Comparison of ENCODE assay signal across 26 cellular contexts in the genomic region with DNA sequence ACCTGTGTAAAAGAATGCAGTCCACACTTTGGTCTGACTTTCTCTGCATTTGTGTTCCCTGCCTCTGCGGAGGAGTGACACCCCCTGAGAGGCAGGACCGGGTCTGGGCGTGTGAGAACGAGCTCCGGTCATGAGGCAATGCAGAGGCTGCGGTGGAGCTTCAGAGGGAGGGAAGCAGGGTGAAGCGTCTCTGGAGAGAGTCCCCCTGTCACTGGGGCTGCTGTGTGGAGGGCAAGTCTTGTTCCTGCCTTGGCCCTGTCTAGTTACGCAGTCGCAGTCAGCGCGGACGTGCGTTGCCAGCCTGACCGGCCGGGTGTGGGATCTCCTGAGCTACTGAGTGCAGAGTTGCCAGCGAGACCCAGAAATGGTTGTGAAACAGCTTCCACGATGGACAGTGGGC. TPM values are rescaled to one million over a fixed set of nuclear protein-coding genes. Genes with fewer than 3 reads are reported as not detected.
A peak's percentile ranks its signal among the peaks of the same experiment; 100 is the strongest.
DNase-seq lines count a peak whose midpoint lies in the region; ATAC-seq and TF ChIP-seq lines count a peak whose summit lies in the region.
"Had no signal": no experiment of that assay in that cellular context is flagged by ENCODE, and none has a peak within 500 bp of the region (broad histone marks: within the 10 kb centered on the region; RNA-seq: fewer than 3 reads in every experiment).

No MANE protein-coding gene starts in this region.

- DNase-seq in DND-41: peak; percentile 67
- peak; percentile 28 for DNase-seq in NB4 (ENCODE audit: low read depth)
- DNase-seq in foreskin keratinocyte: peak in 1 of 2 donors; percentile 36
- DNase-seq in sciatic nerve (ENCODE audit: low spot score): peak; percentile 52
- no peak for DNase-seq in activated CD8-positive, alpha-beta memory T cell treated with anti-CD3 and anti-CD28 coated beads, Interleukin-2, amount 50 U/mL, for 48 hours
- no peak for DNase-seq in stimulated activated CD4-positive, alpha-beta T cell treated with anti-CD3 and anti-CD28 coated beads, Interleukin-4, amount 100 ng/mL, for 24 hours
- DNase-seq: ACHN; activated CD4-positive, alpha-beta memory T cell treated with anti-CD3 and anti-CD28 coated beads for 36 hours; activated CD4-positive, alpha-beta T cell treated with anti-CD3 and anti-CD28 coated beads for 1 hour; activated naive CD4-positive, alpha-beta T cell treated with Interleukin-2 at 50 U/mL for 16 hours; BE2C; body of pancreas; CD8-positive, alpha-beta memory T cell; DMS 273 treated with DMSO at 0.1 percent for 48 hours; Kasumi-1; left lung; mesendoderm; NCI-H1436; NCI-H2081; NCI-H226; NCI-H69; Peyer's patch; SIG-M5; stimulated activated CD4-positive, alpha-beta T cell treated with anti-CD3 and anti-CD28 coated beads, Interleukin-4, amount 100 ng/mL, for 4 hours had no signal

- no peaks in the 10 kb centered on the region for H4K20me1 ChIP-seq in DND-41 (ENCODE audit: insufficient read depth, low read length)

- no peaks in the 10 kb centered on the region for H3K27me3 ChIP-seq in DND-41 (ENCODE audit: insufficient read depth, low read length, poor library complexity)
- no peaks in the 10 kb centered on the region for H3K27me3 ChIP-seq in foreskin keratinocyte
- H3K27me3 ChIP-seq: BE2C, body of pancreas, left lung, Peyer's patch had no signal

- H3K4me1 ChIP-seq in DND-41 (ENCODE audit: insufficient read depth, low read length) (no peaks in the 10 kb centered on the region), foreskin keratinocyte (peaks cover 4% of the 10 kb centered on the region)
- H3K4me1 ChIP-seq: BE2C, left lung had no signal

- ATAC-seq in DND-41 (ENCODE audit: insufficient read depth, low read depth): peak; percentile 90
- ATAC-seq in foreskin keratinocyte: peak; percentile 40
- ATAC-seq in sciatic nerve: no peak
- ATAC-seq in HG02678 (IDR thresholded peaks at IDR 0.05; ENCODE audit: unreplicated experiment): no peak
- ATAC-seq: body of pancreas, GM12878, left lung had no signal

- no peak overlapping the region for H3K4me3 ChIP-seq in DND-41 (ENCODE audit: low read depth in 1 of 2, low read length in 2 of 2)
- H3K4me3 ChIP-seq in NB4 (ENCODE audit: low read depth, low read length): no peak overlapping the region
- H3K4me3 ChIP-seq: body of pancreas, GM12878, left lung, Peyer's patch had no signal

- no peak for TF ChIP-seq POLR2A in NB4 (IDR thresholded peaks at IDR 0.05; ENCODE audit: extremely low read depth, insufficient read length)

- H3K9me3 ChIP-seq in DND-41 (ENCODE audit: insufficient read depth, low read length, severe bottlenecking): no peaks in the 10 kb centered on the region
- H3K9me3 ChIP-seq: BE2C, body of pancreas, left lung, Peyer's patch had no signal

- H3K27ac ChIP-seq in DND-41 (ENCODE audit: low read length) (no peak overlapping the region), foreskin keratinocyte (no peak overlapping the region)
- H3K27ac ChIP-seq: body of pancreas, left lung had no signal

- H3K4me2 ChIP-seq in DND-41 (ENCODE audit: insufficient read depth, low read length): no peak overlapping the region

- no peaks in the 10 kb centered on the region for H3K79me2 ChIP-seq in DND-41 (ENCODE audit: insufficient read depth, low read length)

- TF ChIP-seq CTCF in DND-41 (IDR thresholded peaks at IDR 0.05; ENCODE audit: borderline replicate concordance, extremely low read depth, low read length, poor library complexity, severe bottlenecking) (no peak), NB4 (IDR thresholded peaks at IDR 0.05; ENCODE audit: low read depth, low read length) (no peak), foreskin keratinocyte (conservative IDR thresholded peaks at IDR 0.05) (no peak)

- H3K36me3 ChIP-seq in DND-41 (ENCODE audit: insufficient read depth, low read length): no peaks in the 10 kb centered on the region
- H3K36me3 ChIP-seq: BE2C, left lung, Peyer's patch had no signal

- H2AFZ ChIP-seq in DND-41 (ENCODE audit: low read depth, low read length): no peak overlapping the region

- no peak overlapping the region for H3K9ac ChIP-seq in DND-41 (ENCODE audit: low read depth, low read length)

- intact Hi-C loops in sciatic nerve (cut with DNase I): no loop called here

RNA-seq across cellular contexts. Expression of gene BACE2, which starts 48.5 kb away (rescaled TPM):
- 84.0 and 87.7 TPM in 2 replicates for total RNA-seq in foreskin keratinocyte
- 64.6 and 80.0 TPM in 2 replicates for polyA plus RNA-seq in foreskin keratinocyte
- total RNA-seq in sciatic nerve: 103 TPM

Comparison
In these comparisons a context has a peak if more than half of its experiments do, and no peak if none do; other contexts are left out.
1. ATAC-seq: peak in DND-41 (single experiment) and foreskin keratinocyte (single experiment); none in sciatic nerve (single experiment) and HG02678 (single experiment).
2. DNase-seq: peak in DND-41 (single experiment), NB4 (single experiment) and sciatic nerve (single experiment); none in activated CD8-positive, alpha-beta memory T cell treated with anti-CD3 and anti-CD28 coated beads, Interleukin-2, amount 50 U/mL, for 48 hours (single experiment) and stimulated activated CD4-positive, alpha-beta T cell treated with anti-CD3 and anti-CD28 coated beads, Interleukin-4, amount 100 ng/mL, for 24 hours (single experiment).